9 cellular contexts compared by ENCODE assay signal in the genomic region with DNA sequence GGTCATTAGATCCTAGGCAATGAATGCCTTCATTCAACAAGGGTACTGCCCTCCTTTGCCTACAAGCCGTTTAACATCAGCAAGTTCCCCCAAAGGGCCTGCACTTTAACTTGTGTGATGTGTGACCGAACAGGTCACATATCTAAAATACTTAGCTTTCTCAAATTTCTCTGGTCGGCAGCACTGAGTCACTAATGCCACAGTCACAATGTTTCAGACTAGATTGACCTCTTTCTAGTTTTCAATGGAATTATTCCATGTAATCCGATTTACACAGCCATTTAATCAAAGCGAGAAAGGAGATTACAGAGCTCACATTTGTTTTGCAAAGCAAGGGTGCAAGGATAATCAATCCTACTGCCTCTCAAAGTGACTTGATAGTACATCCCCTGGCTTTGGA. TPM values are rescaled to one million over a fixed set of nuclear protein-coding genes. Genes with fewer than 3 reads are reported as not detected.
DNase-seq lines count a peak whose midpoint lies in the region; ATAC-seq, FAIRE-seq and TF ChIP-seq lines count a peak whose summit lies in the region.
"Had no signal": no experiment of that assay in that cellular context is flagged by ENCODE, and none has a peak within 500 bp of the region (broad histone marks: within the 10 kb centered on the region; RNA-seq: fewer than 3 reads in every experiment).

No MANE protein-coding gene starts in this region.

- H3K4me3 ChIP-seq in HAP-1 (peak overlapping the region; percentile 63), astrocyte of the cerebellum (ENCODE audit: low read depth, low read length) (peak overlapping the region; percentile 93), keratinocyte (ENCODE audit: control insufficient read depth in 2 of 3, extremely low read depth in 1 of 3, insufficient read depth in 2 of 3, low read depth in 1 of 3, low read length in 3 of 3) (peak overlapping the region; percentile 73 to 95 (median 84)), small intestine (ENCODE audit: low read depth in 1 of 2, low read length in 2 of 2) (peak overlapping the region; percentile 59 to 70)

- H3K9me3 ChIP-seq in HAP-1, result no peaks in the 10 kb centered on the region
- no peaks in the 10 kb centered on the region for H3K9me3 ChIP-seq in keratinocyte (ENCODE audit: control insufficient read depth, low read depth, low read length)
- H3K9me3 ChIP-seq in small intestine (ENCODE audit: control insufficient read depth, low read depth), result no peaks in the 10 kb centered on the region

- no peaks in the 10 kb centered on the region for H3K9me1 ChIP-seq in keratinocyte (ENCODE audit: control insufficient read depth, extremely low read depth, insufficient read depth, low read length)

- ATAC-seq in GM21447 (IDR thresholded peaks at IDR 0.05; ENCODE audit: unreplicated experiment), result no peak
- ATAC-seq in HG02884 (IDR thresholded peaks at IDR 0.05; ENCODE audit: unreplicated experiment), result no peak

- 39 to 43% (median 42%) methylated on average over 5 of the region's 5 CpGs for WGBS in small intestine, 3 donors

- TF ChIP-seq CTCF in astrocyte of the cerebellum (IDR thresholded peaks at IDR 0.05; ENCODE audit: low read depth, low read length, missing control alignments) (no peak), keratinocyte (optimal IDR thresholded peaks at IDR 0.05 in 1 of 3, IDR thresholded peaks at IDR 0.05 in 1 of 3, conservative IDR thresholded peaks at IDR 0.05 in 1 of 3; ENCODE audit: extremely low read depth in 1 of 3, insufficient read depth in 2 of 3, low read length in 3 of 3) (no peak)

- H3K36me3 ChIP-seq in HAP-1 (replicated peaks), result no peaks in the 10 kb centered on the region
- H3K36me3 ChIP-seq in keratinocyte (ENCODE audit: control insufficient read depth in 2 of 2, extremely low read depth in 1 of 2, insufficient read depth in 2 of 2, low read length in 2 of 2), result peaks cover 0 to 2% of the 10 kb centered on the region in 2 experiments
- H3K36me3 ChIP-seq in small intestine (ENCODE audit: control insufficient read depth in 2 of 2, insufficient read depth in 2 of 2, low read length in 2 of 2), result no peaks in the 10 kb centered on the region

- no peaks in the 10 kb centered on the region for H4K20me1 ChIP-seq in keratinocyte (ENCODE audit: control insufficient read depth, extremely low read depth, insufficient read depth, low read length)

- peak; percentile 69 for FAIRE-seq in keratinocyte (lab: Jason Lieb, UNC)
- no peak for FAIRE-seq in small intestine (lab: Jason Lieb, UNC)

- H3K27ac ChIP-seq in keratinocyte (ENCODE audit: control insufficient read depth, insufficient read depth, low read length), result peak overlapping the region; percentile 77
- no peak overlapping the region for H3K27ac ChIP-seq in small intestine (ENCODE audit: low read depth in 1 of 2, low read length in 1 of 2)

- peak overlapping the region; percentile 83 for H3K9ac ChIP-seq in keratinocyte (ENCODE audit: control insufficient read depth, extremely low read depth, insufficient read depth, low read length)

- in situ Hi-C loops in HAP-1 (cut with MboI; ENCODE audit: low sequenced_read_pairs), result loop anchor here (25.0 kb wide), 1 partner anchor 409 kb away; no protein-coding TSS in a partner anchor
- in situ Hi-C loops in astrocyte of the cerebellum (cut with HindIII; ENCODE audit: low sequenced_read_pairs), result no loop called here

- DNase-seq in HAP-1 (ENCODE audit: low spot score in 2 of 2) (peak; percentile 57 to 95), astrocyte of the cerebellum (ENCODE audit: low read depth) (no peak), keratinocyte (ENCODE audit: low read depth, low spot score) (no peak), small intestine (no peak), GF-D8 (lab: John Stamatoyannopoulos, UW) (no peak), activated gamma-delta T cell treated with Interleukin-2 at 50 U/mL for 16 hours (no peak)
- DNase-seq: activated CD4-positive, alpha-beta T cell treated with anti-CD3 and anti-CD28 coated beads for 48 hours had no signal

- peak overlapping the region; percentile 32 for H2AFZ ChIP-seq in keratinocyte (ENCODE audit: control insufficient read depth, low read length)

- H3K27me3 ChIP-seq in HAP-1 (ENCODE audit: low read depth) (no peaks in the 10 kb centered on the region), keratinocyte (ENCODE audit: control insufficient read depth, extremely low read depth, insufficient read depth, low read length) (no peaks in the 10 kb centered on the region), small intestine (ENCODE audit: control insufficient read depth in 2 of 2, insufficient read depth in 2 of 2, low read length in 2 of 2) (no peaks in the 10 kb centered on the region)

- dilution Hi-C loops in keratinocyte (cut with MboI; ENCODE audit: extremely low pct_ligation_motif_present, low sequenced_read_pairs), result no loop called here

- peaks cover 52% of the 10 kb centered on the region for H3K4me1 ChIP-seq in HAP-1
- H3K4me1 ChIP-seq in keratinocyte (ENCODE audit: control insufficient read depth, extremely low read depth, insufficient read depth, low read length), result peaks cover 43% of the 10 kb centered on the region
- H3K4me1 ChIP-seq in small intestine (ENCODE audit: control insufficient read depth in 2 of 2, insufficient read depth in 1 of 2, low read depth in 1 of 2, low read length in 1 of 2), result peaks cover 0 to 4% of the 10 kb centered on the region in 2 donors

- H3K4me2 ChIP-seq in keratinocyte (ENCODE audit: control insufficient read depth, extremely low read depth, insufficient read depth, low read depth, low read length), result peak overlapping the region; percentile 72

- peaks cover 63% of the 10 kb centered on the region for H3K79me2 ChIP-seq in keratinocyte (ENCODE audit: control insufficient read depth, insufficient read depth, low read length)

RNA-seq across cellular contexts. Expression of gene KITLG, which starts 2.0 kb away (rescaled TPM):
- polyA plus RNA-seq in keratinocyte, result 10.7 to 21.2 TPM (median 11.3 TPM) in 3 replicates
- 7.6 TPM for polyA plus RNA-seq in keratinocyte (2011; ENCODE audit: low read depth)
- 8.4 and 15.4 TPM in 2 replicates for polyA plus RNA-seq in keratinocyte (2011; cell fraction: cytosol; rRNA removed)
- 9.6 and 10.9 TPM in 2 replicates for polyA plus RNA-seq in keratinocyte (2011; cell fraction: nucleus; rRNA removed)
- polyA plus RNA-seq in keratinocyte (2012; ENCODE audit: low replicate concordance), result 8.3 and 12.1 TPM in 2 replicates
- 7.1 to 27.5 TPM (median 15.6 TPM) in 3 replicates for polyA minus RNA-seq in keratinocyte
- 49.3 TPM for polyA minus RNA-seq in keratinocyte (2011; cell fraction: cytosol; rRNA and poly(A)+ RNA removed)
- polyA minus RNA-seq in keratinocyte (2011; cell fraction: nucleus; rRNA and poly(A)+ RNA removed), result 16.0 and 29.9 TPM in 2 replicates
- 1 to 10 TPM; 4.5 to 8.1 (median 7.6) TPM for polyA plus RNA-seq in small intestine

Comparison
In these comparisons a context has a peak if more than half of its experiments do, and no peak if none do; other contexts are left out.
1. DNase-seq: peak in HAP-1 (2 of 2); none in astrocyte of the cerebellum (single experiment), keratinocyte (single experiment), small intestine (single experiment), GF-D8 (single experiment) and activated gamma-delta T cell treated with Interleukin-2 at 50 U/mL for 16 hours (single experiment).
2. Peak in every context shown above with its lines, with median percentiles within 50 percentile points of each other: H3K4me3 ChIP-seq.